ENCODE assay signal across 8 cellular contexts in the genomic region with DNA sequence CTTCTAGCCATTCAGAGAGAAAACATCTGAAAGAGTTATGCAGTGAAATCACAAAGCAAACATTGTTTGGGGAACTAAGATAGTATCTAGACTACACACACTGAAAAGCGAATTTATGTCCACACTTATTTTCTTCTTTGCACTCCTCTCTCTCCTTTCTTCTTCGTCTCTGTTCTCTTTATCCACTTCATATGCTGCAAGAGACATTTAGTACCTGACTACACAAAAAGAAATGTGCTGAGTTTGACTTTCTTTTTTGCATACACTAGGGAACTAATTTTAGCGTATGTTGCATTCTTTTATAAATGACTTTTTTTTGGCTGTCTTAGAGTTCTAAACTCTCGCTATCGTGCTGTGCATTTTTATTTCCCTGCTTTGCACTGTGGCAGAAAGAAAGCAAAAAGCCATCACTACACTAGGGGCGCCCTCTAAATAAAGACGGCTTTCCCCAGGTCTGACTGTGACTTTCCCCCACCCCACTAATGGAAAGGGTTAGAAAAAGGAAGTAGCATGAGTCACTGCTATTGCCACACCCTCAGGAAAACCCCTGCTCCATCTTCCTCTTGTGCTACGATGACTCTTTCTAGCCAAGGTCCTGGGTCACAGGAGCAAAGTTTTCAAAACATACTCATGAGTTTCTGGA.
DNase-seq lines count a peak whose midpoint lies in the region; ATAC-seq and TF ChIP-seq lines count a peak whose summit lies in the region.

No MANE protein-coding gene starts in this region.

- H3K4me3 ChIP-seq in adipocyte (ENCODE audit: low read length): peak overlapping the region; percentile 69

- H3K4me1 Mint-ChIP-seq in CD14-positive monocyte: peaks cover 59% of the 10 kb centered on the region

- peak overlapping the region; percentile 99 to 100 (median 99) for H3K27ac Mint-ChIP-seq in CD14-positive monocyte

- peaks cover 6% of the 10 kb centered on the region for H3K9me3 ChIP-seq in adipocyte (ENCODE audit: control insufficient read depth, low read length)

- no peaks in the 10 kb centered on the region for H3K36me3 ChIP-seq in adipocyte (ENCODE audit: control insufficient read depth, insufficient read depth, low read length, severe bottlenecking)

- H3K9me3 Mint-ChIP-seq in CD14-positive monocyte: peaks cover 9 to 17% (median 14%) of the 10 kb centered on the region in 7 donors

- peak; percentile 82 for TF ChIP-seq CTCF in CD14-positive monocyte (IDR thresholded peaks at IDR 0.05)

- DNase-seq in CD14-positive monocyte (ENCODE audit: low spot score) (peak; percentile 95), SW480 (ENCODE audit: low spot score) (peak; percentile 83), adipocyte (ENCODE audit: low read depth) (peak; percentile 86), iPS-NIHi11 (ENCODE audit: low spot score) (peak; percentile 24), NCI-H1105 (lab: John Stamatoyannopoulos, UW) (no peak)
- peak; percentile 46 to 58 for DNase-seq in stimulated activated CD4-positive, alpha-beta T cell treated with anti-CD3 and anti-CD28 coated beads, Interleukin-2, amount 100 ng/mL, for 48 hours

- peaks cover 5 to 14% of the 10 kb centered on the region in 2 donors for H3K36me3 Mint-ChIP-seq in CD14-positive monocyte

- ATAC-seq in GM19438 (IDR thresholded peaks at IDR 0.05; ENCODE audit: low read depth, unreplicated experiment) (peak; percentile 87), HG03469 (IDR thresholded peaks at IDR 0.05; ENCODE audit: unreplicated experiment) (peak; percentile 86)

- peaks cover 39% of the 10 kb centered on the region for H3K4me1 ChIP-seq in adipocyte (ENCODE audit: control insufficient read depth, insufficient read depth, low read length)

- no peaks in the 10 kb centered on the region for H3K27me3 ChIP-seq in adipocyte (replicated peaks; ENCODE audit: control insufficient read depth, insufficient read depth, low read length)

- intact Hi-C loops in CD14-positive monocyte (cut with micrococcal nuclease): loop anchor here in 1 of 2 donors (5.0 kb wide), 2 partner anchors 34 to 41 kb away; no protein-coding TSS in a partner anchor

- peak overlapping the region; percentile 61 to 86 for H3K4me3 Mint-ChIP-seq in CD14-positive monocyte

- no peaks in the 10 kb centered on the region for H3K27me3 Mint-ChIP-seq in CD14-positive monocyte (ENCODE audit: low read depth in 3 of 3)

- H3K9ac ChIP-seq in adipocyte (ENCODE audit: low read length): peak overlapping the region; percentile 53
